1 cellular context compared by ENCODE assay signal in genomic region chr22:35684732-35685131, GRCh38.
TF ChIP-seq lines count a peak whose summit lies in the region.

No MANE protein-coding gene starts in this region.

TF ChIP-seq in IMR-90, 13 proteins besides CTCF, POLR2A, EP300 and RAD21:
- no peak for TF ChIP-seq CEBPB (IDR thresholded peaks at IDR 0.05; ENCODE audit: low read depth, low read length)
- no peak for TF ChIP-seq USF2 (IDR thresholded peaks at IDR 0.05; ENCODE audit: low read depth, low read length)
- TF ChIP-seq RCOR1 (IDR thresholded peaks at IDR 0.05; ENCODE audit: insufficient replicate concordance, low read length), result no peak
- no peak for TF ChIP-seq MXI1 (IDR thresholded peaks at IDR 0.05; ENCODE audit: borderline replicate concordance, low read depth, low read length)
